In the genomic region with DNA sequence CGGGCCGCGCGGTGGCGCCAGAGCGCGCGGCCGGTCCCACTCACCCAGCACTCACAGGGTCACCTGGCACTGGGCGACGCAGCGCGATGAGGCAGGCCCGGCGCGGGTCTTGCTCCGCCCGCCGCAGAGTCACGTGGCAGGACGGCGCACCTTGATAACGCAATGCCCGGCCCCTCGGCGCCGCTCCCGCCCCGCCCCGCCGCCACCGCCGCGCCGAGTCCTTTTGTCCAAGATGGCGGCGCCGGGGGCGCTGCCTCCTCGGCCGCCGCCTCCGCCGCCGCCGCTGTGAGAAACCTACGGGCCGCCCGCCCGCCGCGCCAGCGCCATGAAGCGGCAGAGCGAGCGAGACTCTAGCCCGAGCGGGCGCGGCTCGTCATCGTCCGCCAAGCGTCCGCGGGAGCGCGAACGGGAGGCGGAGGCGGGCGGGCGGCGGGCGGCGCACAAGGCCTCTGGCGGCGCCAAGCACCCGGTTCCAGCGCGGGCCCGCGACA, we compare ENCODE assay signal across 8 cellular contexts. TPM values are rescaled to one million over a fixed set of nuclear protein-coding genes. Genes with fewer than 3 reads are reported as not detected.
DNase-seq lines count a peak whose midpoint lies in the region; ATAC-seq and TF ChIP-seq lines count a peak whose summit lies in the region.

A gene with protein sequence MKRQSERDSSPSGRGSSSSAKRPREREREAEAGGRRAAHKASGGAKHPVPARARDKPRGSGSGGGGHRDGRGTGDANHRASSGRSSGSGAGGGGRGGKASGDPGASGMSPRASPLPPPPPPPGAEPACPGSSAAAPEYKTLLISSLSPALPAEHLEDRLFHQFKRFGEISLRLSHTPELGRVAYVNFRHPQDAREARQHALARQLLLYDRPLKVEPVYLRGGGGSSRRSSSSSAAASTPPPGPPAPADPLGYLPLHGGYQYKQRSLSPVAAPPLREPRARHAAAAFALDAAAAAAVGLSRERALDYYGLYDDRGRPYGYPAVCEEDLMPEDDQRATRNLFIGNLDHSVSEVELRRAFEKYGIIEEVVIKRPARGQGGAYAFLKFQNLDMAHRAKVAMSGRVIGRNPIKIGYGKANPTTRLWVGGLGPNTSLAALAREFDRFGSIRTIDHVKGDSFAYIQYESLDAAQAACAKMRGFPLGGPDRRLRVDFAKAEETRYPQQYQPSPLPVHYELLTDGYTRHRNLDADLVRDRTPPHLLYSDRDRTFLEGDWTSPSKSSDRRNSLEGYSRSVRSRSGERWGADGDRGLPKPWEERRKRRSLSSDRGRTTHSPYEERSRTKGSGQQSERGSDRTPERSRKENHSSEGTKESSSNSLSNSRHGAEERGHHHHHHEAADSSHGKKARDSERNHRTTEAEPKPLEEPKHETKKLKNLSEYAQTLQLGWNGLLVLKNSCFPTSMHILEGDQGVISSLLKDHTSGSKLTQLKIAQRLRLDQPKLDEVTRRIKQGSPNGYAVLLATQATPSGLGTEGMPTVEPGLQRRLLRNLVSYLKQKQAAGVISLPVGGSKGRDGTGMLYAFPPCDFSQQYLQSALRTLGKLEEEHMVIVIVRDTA (plus strand): TSS at position 211 of the 491 bp plus-strand sequence. CDS start 115 bp downstream, at position 326.

- peak in 2 of 4 donors; percentile 84 to 90 for TF ChIP-seq POLR2A in upper lobe of left lung (IDR thresholded peaks at IDR 0.05)

- peak; percentile 95 for TF ChIP-seq CTCF in GM12873 (IDR thresholded peaks at IDR 0.05; ENCODE audit: insufficient read depth, low read depth, low read length, missing control alignments)
- peak; percentile 84 to 98 (median 97) for TF ChIP-seq CTCF in upper lobe of left lung (IDR thresholded peaks at IDR 0.05)

- DNase-seq in NCI-H128 (lab: John Stamatoyannopoulos, UW; ENCODE audit: unreplicated experiment): peak; percentile 74
- peak; percentile 95 for DNase-seq in SW480 (ENCODE audit: low spot score)
- peak; percentile 98 for DNase-seq in adipocyte (ENCODE audit: low read depth)
- peak; percentile 99 for DNase-seq in cardiac septum (ENCODE audit: low spot score)
- DNase-seq in pons (ENCODE audit: low spot score): peak; percentile 95
- peak; percentile 98 to 100 for DNase-seq in upper lobe of left lung

- H3K4me3 ChIP-seq in adipocyte (ENCODE audit: low read length) (peak within 1 kb of the TSS; percentile 80), upper lobe of left lung (peak within 1 kb of the TSS; percentile 64 to 91 (median 82))

- H3K9ac ChIP-seq in adipocyte (ENCODE audit: low read length): peak within 1 kb of the TSS; percentile 85

- peak within 1 kb of the TSS; percentile 87 to 95 (median 92) for H3K27ac ChIP-seq in upper lobe of left lung

- H3K9me3 ChIP-seq in adipocyte (ENCODE audit: control insufficient read depth, low read length) (no peaks in the 10 kb centered on the region), upper lobe of left lung (no peaks in the 10 kb centered on the region)

- no peak for TF ChIP-seq EP300 in upper lobe of left lung (IDR thresholded peaks at IDR 0.05)

- peaks cover 60% of the 10 kb centered on the region for H3K36me3 ChIP-seq in adipocyte (ENCODE audit: control insufficient read depth, insufficient read depth, low read length, severe bottlenecking)
- H3K36me3 ChIP-seq in upper lobe of left lung: peaks cover 6 to 73% (median 41%) of the 10 kb centered on the region in 4 donors

- ATAC-seq in HG02678 (IDR thresholded peaks at IDR 0.05; ENCODE audit: unreplicated experiment) (peak; percentile 91), upper lobe of left lung (ENCODE audit: low FRiP score in 2 of 2) (peak; percentile 97)

- intact Hi-C loops in cardiac septum (cut with DNase I): loop anchor here (2.0 to 5.0 kb wide), 3 partner anchors 108 to 824 kb away; a partner anchor contains a TSS

- H3K27me3 ChIP-seq in adipocyte (replicated peaks; ENCODE audit: control insufficient read depth, insufficient read depth, low read length) (no peaks in the 10 kb centered on the region), upper lobe of left lung (no peaks in the 10 kb centered on the region)

- 0% methylated on average over 14 of the region's 83 CpGs; no CpG with 5 or more reads in 1 of the 2 donors for WGBS in upper lobe of left lung, 2 donors

- peaks cover 56% of the 10 kb centered on the region for H3K4me1 ChIP-seq in adipocyte (ENCODE audit: control insufficient read depth, insufficient read depth, low read length)
- peaks cover 60 to 89% (median 70%) of the 10 kb centered on the region in 4 donors for H3K4me1 ChIP-seq in upper lobe of left lung

RNA-seq across cellular contexts. Expression of the gene that starts here (rescaled TPM):
- total RNA-seq in cardiac septum (18.1 TPM), upper lobe of left lung (10 to 100 TPM; 22.0 to 39.8 (median 27.2) TPM)

Comparison
In these comparisons a context has a peak if more than half of its experiments do, and no peak if none do; other contexts are left out.
1. Peak in every context shown above with its lines: DNase-seq, ATAC-seq, H3K4me3 ChIP-seq and H3K27ac ChIP-seq.